18 cellular contexts compared by ENCODE assay signal in the genomic region with DNA sequence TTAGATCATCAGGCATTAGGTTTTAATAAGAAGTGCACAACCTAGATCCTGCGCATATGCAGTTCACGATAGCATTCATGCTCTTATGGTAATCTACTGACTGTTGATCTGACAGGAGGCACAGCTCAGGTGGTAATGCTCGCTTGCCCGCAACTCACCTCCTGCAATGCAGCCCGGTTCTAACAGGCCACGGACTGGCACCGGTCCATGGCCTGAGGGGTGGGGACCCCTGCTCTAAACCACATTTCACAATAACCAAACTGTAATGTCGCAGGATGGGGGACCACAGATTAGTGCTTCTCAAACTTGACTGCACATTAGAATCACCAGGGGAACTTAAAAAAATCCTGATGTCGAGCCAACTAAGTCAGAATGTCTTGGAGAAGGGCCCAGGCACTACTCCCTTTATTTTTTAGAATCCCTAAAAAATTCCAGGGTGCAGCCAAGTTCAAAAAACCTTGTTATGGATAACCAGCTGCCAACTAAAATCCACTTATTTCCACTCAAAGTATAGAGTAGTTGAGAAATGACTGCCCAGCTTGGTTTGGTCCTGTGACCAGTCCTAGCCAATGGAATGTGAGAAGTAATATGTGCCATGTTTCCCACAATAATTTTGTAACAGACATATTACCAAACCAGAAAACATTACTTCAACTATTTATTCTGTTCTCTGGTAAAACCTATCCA. TPM values are rescaled to one million over a fixed set of nuclear protein-coding genes. Genes with fewer than 3 reads are reported as not detected.
DNase-seq lines count a peak whose midpoint lies in the region; FAIRE-seq and TF ChIP-seq lines count a peak whose summit lies in the region.
"Had no signal": no experiment of that assay in that cellular context is flagged by ENCODE, and none has a peak within 500 bp of the region (broad histone marks: within the 10 kb centered on the region; RNA-seq: fewer than 3 reads in every experiment).

No MANE protein-coding gene starts in this region.

- H3K4me1 ChIP-seq in GM23248 (ENCODE audit: insufficient read depth) (peaks cover 11% of the 10 kb centered on the region), uterus (no peaks in the 10 kb centered on the region)

- no peak for FAIRE-seq in RCC 7860 (lab: Jason Lieb, UNC)

- H2AFZ ChIP-seq in GM23248: no peak overlapping the region
- H2AFZ ChIP-seq in neural cell (ENCODE audit: low read depth, low read length): no peak overlapping the region

- H3K27me3 Mint-ChIP-seq in activated CD4-positive, alpha-beta memory T cell treated with anti-CD3 and anti-CD28 coated beads, Interleukin-2, amount 10 ng/mL, durations not matched to agents 7 days and 5 days: no peaks in the 10 kb centered on the region
- H3K27me3 Mint-ChIP-seq: activated naive CD8-positive, alpha-beta T cell treated with anti-CD3 and anti-CD28 coated beads, Interleukin-2, amount 10 ng/mL, durations not matched to agents 7 days and 5 days; B cell; stimulated activated naive CD8-positive, alpha-beta T cell treated with anti-CD3 and anti-CD28 coated beads, Interleukin-15, amount 100 ng/mL, for 72 hours had no signal

- peak; percentile 78 for DNase-seq in AG10803 (ENCODE audit: low read depth)
- DNase-seq in GM23248: peak; percentile 48
- peak; percentile 22 for DNase-seq in cerebellum (ENCODE audit: low spot score)
- no peak for DNase-seq in RCC 7860 (ENCODE audit: low spot score)
- no peak for DNase-seq in uterus
- DNase-seq in activated CD4-positive, alpha-beta memory T cell treated with anti-CD3 and anti-CD28 coated beads, Interleukin-2, amount 10 ng/mL, durations not matched to agents 7 days and 5 days: no peak
- no peak for DNase-seq in stimulated activated CD4-positive, alpha-beta T cell treated with anti-CD3 and anti-CD28 coated beads, Interleukin-4, amount 100 ng/mL, for 24 hours
- DNase-seq: activated CD4-positive, CD25-positive, alpha-beta regulatory T cell treated with anti-CD3 and anti-CD28 coated beads, Interleukin-2, amount 50 U/mL, for 72 hours; activated naive CD8-positive, alpha-beta T cell treated with anti-CD3 and anti-CD28 coated beads, Interleukin-2, amount 10 ng/mL, durations not matched to agents 7 days and 5 days; activated T-cell treated with anti-CD3 and anti-CD28 coated beads for 4 hours; DMS79 treated with DMSO at 0.1 percent for 48 hours; esophagus squamous epithelium; NCI-H2081 treated with DMSO at 0.1 percent for 48 hours; NCI-H82; spleen; stimulated activated naive CD8-positive, alpha-beta T cell treated with anti-CD3 and anti-CD28 coated beads, Interleukin-15, amount 100 ng/mL, for 72 hours had no signal

- H3K4me2 ChIP-seq in GM23248 (ENCODE audit: unreplicated experiment): no peak overlapping the region
- no peak overlapping the region for H3K4me2 ChIP-seq in neural cell (ENCODE audit: low read length)

- H3K79me2 ChIP-seq in GM23248 (ENCODE audit: insufficient read depth) (peaks cover 82% of the 10 kb centered on the region), neural cell (replicated peaks; ENCODE audit: insufficient read depth, low read length) (peaks cover 63% of the 10 kb centered on the region)

- H3K4me3 ChIP-seq in AG10803 (ENCODE audit: low read length) (no peak overlapping the region), GM23248 (no peak overlapping the region), neural cell (ENCODE audit: low read length) (peak overlapping the region; percentile 75), uterus (no peak overlapping the region)
- H3K4me3 ChIP-seq: esophagus squamous epithelium, spleen had no signal

- TF ChIP-seq CTCF in AG10803 (conservative IDR thresholded peaks at IDR 0.05; ENCODE audit: low read length) (no peak), neural cell (IDR thresholded peaks at IDR 0.05; ENCODE audit: poor library complexity, severe bottlenecking) (no peak), uterus (IDR thresholded peaks at IDR 0.05) (no peak)

- H3K27me3 ChIP-seq in GM23248 (replicated peaks; ENCODE audit: insufficient read depth): no peaks in the 10 kb centered on the region
- no peaks in the 10 kb centered on the region for H3K27me3 ChIP-seq in neural cell (ENCODE audit: insufficient read depth, low read depth, low read length)
- no peaks in the 10 kb centered on the region for H3K27me3 ChIP-seq in uterus
- H3K27me3 ChIP-seq: esophagus squamous epithelium, spleen had no signal

- H3K4me1 Mint-ChIP-seq in activated CD4-positive, alpha-beta memory T cell treated with anti-CD3 and anti-CD28 coated beads, Interleukin-2, amount 10 ng/mL, durations not matched to agents 7 days and 5 days: peaks cover 34% of the 10 kb centered on the region

- H3K4me3 Mint-ChIP-seq in activated CD4-positive, alpha-beta memory T cell treated with anti-CD3 and anti-CD28 coated beads, Interleukin-2, amount 10 ng/mL, durations not matched to agents 7 days and 5 days: no peak overlapping the region
- H3K4me3 Mint-ChIP-seq: activated naive CD8-positive, alpha-beta T cell treated with anti-CD3 and anti-CD28 coated beads, Interleukin-2, amount 10 ng/mL, durations not matched to agents 7 days and 5 days; B cell; stimulated activated naive CD8-positive, alpha-beta T cell treated with anti-CD3 and anti-CD28 coated beads, Interleukin-15, amount 100 ng/mL, for 72 hours had no signal

- 91 to 93% methylated on average over 9 of the region's 9 CpGs for WGBS in GM23248 (ENCODE audit: low coverage in 1 of 2, low lambda C conversion rate in 2 of 2, missing lambda C conversion rate in 2 of 2), 2 experiments

- TF ChIP-seq EP300 in neural cell (conservative IDR thresholded peaks at IDR 0.05; ENCODE audit: poor library complexity, severe bottlenecking): no peak

- no peaks in the 10 kb centered on the region for H3K9me2 ChIP-seq in GM23248 (ENCODE audit: insufficient read depth)
- no peaks in the 10 kb centered on the region for H3K9me2 ChIP-seq in neural cell (ENCODE audit: insufficient read depth, low read length)

- in situ Hi-C loops in GM23248 (cut with MboI): no loop called here

- no peaks in the 10 kb centered on the region for H3K9me3 ChIP-seq in GM23248 (ENCODE audit: low read depth)
- no peaks in the 10 kb centered on the region for H3K9me3 ChIP-seq in neural cell (ENCODE audit: low read length)
- H3K9me3 ChIP-seq in uterus: no peaks in the 10 kb centered on the region
- H3K9me3 ChIP-seq: esophagus squamous epithelium, spleen had no signal

- POLR2A ChIA-PET in activated CD4-positive, alpha-beta memory T cell treated with anti-CD3 and anti-CD28 coated beads, Interleukin-2, amount 10 ng/mL, durations not matched to agents 7 days and 5 days (lab: Charles Lee): no interaction called here

- H4K20me1 ChIP-seq in GM23248 (ENCODE audit: insufficient read depth) (no peaks in the 10 kb centered on the region), neural cell (ENCODE audit: insufficient read depth) (no peaks in the 10 kb centered on the region)

- H3K9me3 Mint-ChIP-seq in activated CD4-positive, alpha-beta memory T cell treated with anti-CD3 and anti-CD28 coated beads, Interleukin-2, amount 10 ng/mL, durations not matched to agents 7 days and 5 days: no peaks in the 10 kb centered on the region
- H3K9me3 Mint-ChIP-seq: activated naive CD8-positive, alpha-beta T cell treated with anti-CD3 and anti-CD28 coated beads, Interleukin-2, amount 10 ng/mL, durations not matched to agents 7 days and 5 days; stimulated activated naive CD8-positive, alpha-beta T cell treated with anti-CD3 and anti-CD28 coated beads, Interleukin-15, amount 100 ng/mL, for 72 hours had no signal

- H3K9ac ChIP-seq in GM23248 (no peak overlapping the region), neural cell (ENCODE audit: low read length) (no peak overlapping the region)

- H3K27ac Mint-ChIP-seq in activated CD4-positive, alpha-beta memory T cell treated with anti-CD3 and anti-CD28 coated beads, Interleukin-2, amount 10 ng/mL, durations not matched to agents 7 days and 5 days: no peak overlapping the region
- H3K27ac Mint-ChIP-seq: activated naive CD8-positive, alpha-beta T cell treated with anti-CD3 and anti-CD28 coated beads, Interleukin-2, amount 10 ng/mL, durations not matched to agents 7 days and 5 days; B cell; stimulated activated naive CD8-positive, alpha-beta T cell treated with anti-CD3 and anti-CD28 coated beads, Interleukin-15, amount 100 ng/mL, for 72 hours had no signal

- CTCF ChIA-PET in activated CD4-positive, alpha-beta memory T cell treated with anti-CD3 and anti-CD28 coated beads, Interleukin-2, amount 10 ng/mL, durations not matched to agents 7 days and 5 days (lab: Charles Lee): no interaction called here

- intact Hi-C loops in uterus (cut with DNase I; ENCODE audit: low total_unique reads): no loop called here

- H3F3A ChIP-seq in GM23248 (ENCODE audit: insufficient read depth) (0 out of 2 replicates have a peak, but pooled peaks cover 7% of the 10 kb centered on the region), neural cell (ENCODE audit: insufficient read depth, low read length, poor library complexity, severe bottlenecking) (no peaks in the 10 kb centered on the region)

- H3K27ac ChIP-seq in GM23248 (no peak overlapping the region), neural cell (ENCODE audit: low read length) (no peak overlapping the region), uterus (no peak overlapping the region)
- H3K27ac ChIP-seq: esophagus squamous epithelium, spleen had no signal

- no peak for TF ChIP-seq RAD21 in neural cell (conservative IDR thresholded peaks at IDR 0.05)

- peaks cover 3% of the 10 kb centered on the region for H3K36me3 Mint-ChIP-seq in activated CD4-positive, alpha-beta memory T cell treated with anti-CD3 and anti-CD28 coated beads, Interleukin-2, amount 10 ng/mL, durations not matched to agents 7 days and 5 days (ENCODE audit: low read depth)

- TF ChIP-seq POLR2A in uterus (IDR thresholded peaks at IDR 0.05): no peak

- H3K36me3 ChIP-seq in GM23248 (ENCODE audit: low read depth): no peaks in the 10 kb centered on the region
- H3K36me3 ChIP-seq in neural cell (ENCODE audit: insufficient read depth, low read length): no peaks in the 10 kb centered on the region
- H3K36me3 ChIP-seq in uterus: no peaks in the 10 kb centered on the region
- H3K36me3 ChIP-seq: esophagus squamous epithelium, spleen had no signal

TF ChIP-seq in neural cell, 6 proteins besides CTCF, POLR2A, EP300 and RAD21 (continues in another document):
- TF ChIP-seq EZH2 (IDR thresholded peaks at IDR 0.05; ENCODE audit: borderline replicate concordance, insufficient read depth, low read length, poor library complexity, severe bottlenecking) (no peak), TAF1 (IDR thresholded peaks at IDR 0.05; ENCODE audit: low read depth) (no peak), SMC3 (conservative IDR thresholded peaks at IDR 0.05; ENCODE audit: poor library complexity) (no peak)

RNA-seq across cellular contexts. Expression of gene SHPRH, which starts 3.1 kb away (rescaled TPM):
- total RNA-seq in GM23248 (2014; rRNA removed; shearing (Covaris generic)): 8.7 and 8.8 TPM in 2 replicates
- 7.7 and 7.9 TPM in 2 replicates for polyA plus RNA-seq in GM23248 (2016; fragmentation: Nextera tagmentation; extraction: Ambion mirVana)
- 89.9 TPM for total RNA-seq in cerebellum
- 17.3 and 18.1 TPM in 2 replicates for polyA plus RNA-seq in neural cell
- 63.8 and 82.7 TPM in 2 replicates for polyA minus RNA-seq in neural cell
- 10 to 100 TPM; 29.4 to 76.5 (median 42.0) TPM for total RNA-seq in uterus
- total RNA-seq in activated CD4-positive, alpha-beta memory T cell treated with anti-CD3 and anti-CD28 coated beads, Interleukin-2, amount 10 ng/mL, durations not matched to agents 7 days and 5 days: 10 to 100 TPM; 14.5 to 15.8 TPM

Comparison
In these comparisons a context has a peak if more than half of its experiments do, and no peak if none do; other contexts are left out.
1. DNase-seq: peak in AG10803 (single experiment), GM23248 (single experiment) and cerebellum (single experiment); none in RCC 7860 (single experiment), uterus (0 of 2), activated CD4-positive, alpha-beta memory T cell treated with anti-CD3 and anti-CD28 coated beads, Interleukin-2, amount 10 ng/mL, durations not matched to agents 7 days and 5 days (single experiment) and stimulated activated CD4-positive, alpha-beta T cell treated with anti-CD3 and anti-CD28 coated beads, Interleukin-4, amount 100 ng/mL, for 24 hours (single experiment).